9 cellular contexts compared by ENCODE assay signal in genomic region chr1:101221945-101222429, GRCh38. TPM values are rescaled to one million over a fixed set of nuclear protein-coding genes. Genes with fewer than 3 reads are reported as not detected.
A peak's percentile ranks its signal among the peaks of the same experiment; 100 is the strongest.
DNase-seq lines count a peak whose midpoint lies in the region; ATAC-seq and TF ChIP-seq lines count a peak whose summit lies in the region.
"Had no signal": no experiment of that assay in that cellular context is flagged by ENCODE, and none has a peak within 500 bp of the region (broad histone marks: within the 10 kb centered on the region; RNA-seq: fewer than 3 reads in every experiment).

No MANE protein-coding gene starts in this region.

- peaks cover 20% of the 10 kb centered on the region for H3K4me1 Mint-ChIP-seq in T-helper 17 cell

- H3K36me3 Mint-ChIP-seq in T-helper 17 cell (ENCODE audit: low read depth), result peaks cover 4% of the 10 kb centered on the region

- peak overlapping the region; percentile 46 for H3K27ac Mint-ChIP-seq in T-helper 17 cell

- no peak overlapping the region for H3K4me3 ChIP-seq in coronary artery
- H3K4me3 ChIP-seq: upper lobe of right lung had no signal

- no peak overlapping the region for H3K27ac ChIP-seq in coronary artery
- H3K27ac ChIP-seq: upper lobe of right lung had no signal

- H3K9me3 ChIP-seq in T-helper 17 cell (ENCODE audit: control insufficient read depth, low read length, poor library complexity, severe bottlenecking), result no peaks in the 10 kb centered on the region
- H3K9me3 ChIP-seq: upper lobe of right lung had no signal

- no peaks in the 10 kb centered on the region for H3K27me3 Mint-ChIP-seq in T-helper 17 cell

- DNase-seq in T-helper 17 cell, result no peak
- no peak for DNase-seq in coronary artery (ENCODE audit: low spot score)
- no peak for DNase-seq in 8988T
- DNase-seq in putamen (ENCODE audit: low spot score), result no peak
- no peak for DNase-seq in ureter (ENCODE audit: low spot score)
- DNase-seq: upper lobe of right lung had no signal

- peak overlapping the region; percentile 65 for H3K4me3 Mint-ChIP-seq in T-helper 17 cell

- ATAC-seq in GM18498 (IDR thresholded peaks at IDR 0.05; ENCODE audit: unreplicated experiment), result peak; percentile 99
- peak; percentile 100 for ATAC-seq in GM19395 (IDR thresholded peaks at IDR 0.05; ENCODE audit: unreplicated experiment)
- ATAC-seq in HG02938 (IDR thresholded peaks at IDR 0.05; ENCODE audit: unreplicated experiment), result peak; percentile 98
- ATAC-seq in T-helper 17 cell, result no peak
- ATAC-seq: upper lobe of right lung had no signal

- TF ChIP-seq CTCF in coronary artery (IDR thresholded peaks at IDR 0.05), result no peak

RNA-seq across cellular contexts. Expression of gene S1PR1, which starts 14.8 kb away (rescaled TPM):
- total RNA-seq in T-helper 17 cell (100 to 1,000 TPM; 157 to 226 TPM), ureter (38.7 TPM)
